In genomic region chr7:31664890-31665289, GRCh38 we compare ENCODE assay signal across 23 cellular contexts. TPM values are rescaled to one million over a fixed set of nuclear protein-coding genes. Genes with fewer than 3 reads are reported as not detected.
"Had no signal": no experiment of that assay in that cellular context is flagged by ENCODE, and none has a peak within 500 bp of the region (broad histone marks: within the 10 kb centered on the region; RNA-seq: fewer than 3 reads in every experiment).

No MANE protein-coding gene starts in this region.

- H3K36me3 ChIP-seq: esophagus squamous epithelium, gastroesophageal sphincter, thoracic aorta had no signal

- H3K4me1 Mint-ChIP-seq: activated CD4-positive, alpha-beta memory T cell treated with anti-CD3 and anti-CD28 coated beads, Interleukin-2, amount 10 ng/mL, durations not matched to agents 7 days and 5 days; activated naive CD8-positive, alpha-beta T cell treated with anti-CD3 and anti-CD28 coated beads, Interleukin-2, amount 10 ng/mL, durations not matched to agents 7 days and 5 days had no signal

- H3K9me3 ChIP-seq: esophagus squamous epithelium, gastroesophageal sphincter, thoracic aorta had no signal

- H3K27me3 ChIP-seq: esophagus squamous epithelium, gastroesophageal sphincter had no signal

- H3K4me3 Mint-ChIP-seq: activated CD4-positive, alpha-beta memory T cell treated with anti-CD3 and anti-CD28 coated beads, Interleukin-2, amount 10 ng/mL, durations not matched to agents 7 days and 5 days; activated naive CD4-positive, alpha-beta T cell treated with anti-CD3 and anti-CD28 coated beads for 36 hours; activated naive CD8-positive, alpha-beta T cell treated with anti-CD3 and anti-CD28 coated beads, Interleukin-2, amount 10 ng/mL, durations not matched to agents 7 days and 5 days; activated T-cell treated with anti-CD3 and anti-CD28 coated beads, Interleukin-2, amount 50 U/mL, for 72 hours; endodermal cell; natural killer cell treated with Interleukin-12 subunit alpha and Interleukin-12 subunit beta and Interleukin-15 and Interleukin-18, amount 100 ng/mL, for 72 hours; type B pancreatic cell; WTC11 had no signal

- H3K4me3 ChIP-seq: esophagus squamous epithelium, gastroesophageal sphincter, thoracic aorta had no signal

- H3K27ac ChIP-seq: esophagus squamous epithelium, gastroesophageal sphincter, thoracic aorta had no signal

- DNase-seq: activated CD4-positive, alpha-beta memory T cell treated with anti-CD3 and anti-CD28 coated beads, Interleukin-2, amount 10 ng/mL, durations not matched to agents 7 days and 5 days; activated CD4-positive, alpha-beta T cell treated with anti-CD3 and anti-CD28 coated beads for 4 hours; activated effector memory CD4-positive, alpha-beta T cell treated with Interleukin-2 at 50 U/mL for 16 hours; activated naive CD4-positive, alpha-beta T cell treated with anti-CD3 and anti-CD28 coated beads for 36 hours; activated naive CD8-positive, alpha-beta T cell treated with anti-CD3 and anti-CD28 coated beads, Interleukin-2, amount 10 ng/mL, durations not matched to agents 7 days and 5 days; activated T-cell treated with anti-CD3 and anti-CD28 coated beads, Interleukin-2, amount 50 U/mL, for 72 hours; amygdala; cortex of kidney; endodermal cell; esophagus squamous epithelium; head of caudate nucleus; hypothalamus; midbrain; stimulated activated CD4-positive, alpha-beta T cell treated with anti-CD3 and anti-CD28 coated beads, Interleukin-2, amount 100 ng/mL, for 48 hours; stimulated activated naive CD4-positive, alpha-beta T cell had no signal

- H3K36me3 Mint-ChIP-seq: activated naive CD8-positive, alpha-beta T cell treated with anti-CD3 and anti-CD28 coated beads, Interleukin-2, amount 10 ng/mL, durations not matched to agents 7 days and 5 days; natural killer cell treated with Interleukin-12 subunit alpha and Interleukin-12 subunit beta and Interleukin-15 and Interleukin-18, amount 100 ng/mL, for 72 hours; type B pancreatic cell; WTC11 had no signal

- H3K27me3 Mint-ChIP-seq: activated CD4-positive, alpha-beta memory T cell treated with anti-CD3 and anti-CD28 coated beads, Interleukin-2, amount 10 ng/mL, durations not matched to agents 7 days and 5 days; activated naive CD8-positive, alpha-beta T cell treated with anti-CD3 and anti-CD28 coated beads, Interleukin-2, amount 10 ng/mL, durations not matched to agents 7 days and 5 days; natural killer cell treated with Interleukin-12 subunit alpha and Interleukin-12 subunit beta and Interleukin-15 and Interleukin-18, amount 100 ng/mL, for 72 hours; progenitor cell of endocrine pancreas had no signal

- H3K27ac Mint-ChIP-seq: activated CD4-positive, alpha-beta memory T cell treated with anti-CD3 and anti-CD28 coated beads, Interleukin-2, amount 10 ng/mL, durations not matched to agents 7 days and 5 days; activated naive CD4-positive, alpha-beta T cell treated with anti-CD3 and anti-CD28 coated beads for 36 hours; activated naive CD8-positive, alpha-beta T cell treated with anti-CD3 and anti-CD28 coated beads, Interleukin-2, amount 10 ng/mL, durations not matched to agents 7 days and 5 days; activated T-cell treated with anti-CD3 and anti-CD28 coated beads, Interleukin-2, amount 50 U/mL, for 72 hours; endodermal cell; natural killer cell treated with Interleukin-12 subunit alpha and Interleukin-12 subunit beta and Interleukin-15 and Interleukin-18, amount 100 ng/mL, for 72 hours; progenitor cell of endocrine pancreas; type B pancreatic cell; WTC11 had no signal

- H3K9me3 Mint-ChIP-seq: endodermal cell, type B pancreatic cell had no signal

- H3K4me1 ChIP-seq: esophagus squamous epithelium, gastroesophageal sphincter had no signal

- ATAC-seq: activated T-cell treated with anti-CD3 and anti-CD28 coated beads, Interleukin-2, amount 50 U/mL, for 72 hours; gastroesophageal sphincter; natural killer cell treated with Interleukin-12 subunit alpha and Interleukin-12 subunit beta and Interleukin-15 and Interleukin-18, amount 100 ng/mL, for 72 hours; WTC11 had no signal

RNA-seq across cellular contexts. Expression of gene PPP1R17, which starts 22.1 kb away (rescaled TPM):
- total RNA-seq: activated CD4-positive, alpha-beta memory T cell treated with anti-CD3 and anti-CD28 coated beads, Interleukin-2, amount 10 ng/mL, durations not matched to agents 7 days and 5 days; activated naive CD4-positive, alpha-beta T cell treated with anti-CD3 and anti-CD28 coated beads for 36 hours; activated naive CD8-positive, alpha-beta T cell treated with anti-CD3 and anti-CD28 coated beads, Interleukin-2, amount 10 ng/mL, durations not matched to agents 7 days and 5 days; activated T-cell treated with anti-CD3 and anti-CD28 coated beads, Interleukin-2, amount 50 U/mL, for 72 hours; esophagus squamous epithelium; gastroesophageal sphincter; liver; natural killer cell treated with Interleukin-12 subunit alpha and Interleukin-12 subunit beta and Interleukin-15 and Interleukin-18, amount 100 ng/mL, for 72 hours; osteocyte; thoracic aorta had no signal
- polyA plus RNA-seq: liver had no signal
